ENCODE assay signal across 23 cellular contexts in genomic region chr4:1964443-1964842, GRCh38.
"Had no signal": no experiment of that assay in that cellular context is flagged by ENCODE, and none has a peak within 500 bp of the region (broad histone marks: within the 10 kb centered on the region; RNA-seq: fewer than 3 reads in every experiment).

No MANE protein-coding gene starts in this region.

- ATAC-seq: activated CD4-positive, alpha-beta T cell treated with anti-CD3 and anti-CD28 coated beads for 36 hours; activated naive CD8-positive, alpha-beta T cell treated with anti-CD3 and anti-CD28 coated beads, Interleukin-2, amount 50 U/mL, for 24 hours; esophagus mucosa; left lobe of liver had no signal

- H3K27ac ChIP-seq: neutrophil, prostate gland, suprapubic skin, tibial artery had no signal

- DNase-seq: activated CD4-positive, alpha-beta T cell treated with anti-CD3 and anti-CD28 coated beads for 36 hours; activated CD4-positive, alpha-beta T cell treated with anti-CD3 and anti-CD28 coated beads, Interleukin-2, amount 50 U/mL, for 4 hours; activated CD4-positive, CD25-positive, alpha-beta regulatory T cell; activated gamma-delta T cell; activated naive CD8-positive, alpha-beta T cell treated with anti-CD3 and anti-CD28 coated beads, Interleukin-2, amount 50 U/mL, for 24 hours; amygdala; caudate nucleus; foreskin fibroblast; head of caudate nucleus; hippocampal formation; kidney glomerular epithelial cell; retina; stimulated activated CD4-positive, alpha-beta T cell treated with anti-CD3 and anti-CD28 coated beads, Interleukin-15, amount 100 ng/mL, for 24 hours; stimulated activated CD4-positive, alpha-beta T cell treated with anti-CD3 and anti-CD28 coated beads, Interleukin-2, amount 100 ng/mL, for 24 hours; stimulated activated naive CD4-positive, alpha-beta T cell; SW 1271; tibial artery had no signal

- H3K4me3 ChIP-seq: lung, prostate gland, suprapubic skin, tibial artery had no signal

- H3K27me3 ChIP-seq: neutrophil, suprapubic skin, tibial artery had no signal

- H3K9me3 ChIP-seq: neutrophil, prostate gland, suprapubic skin, tibial artery had no signal

- H3K4me1 ChIP-seq: prostate gland, suprapubic skin, tibial artery had no signal

- H3K36me3 ChIP-seq: prostate gland had no signal
